ENCODE assay signal across 25 cellular contexts in genomic region chr17:2880050-2880449, GRCh38.
DNase-seq lines count a peak whose midpoint lies in the region; ATAC-seq and TF ChIP-seq lines count a peak whose summit lies in the region.
"Had no signal": no experiment of that assay in that cellular context is flagged by ENCODE, and none has a peak within 500 bp of the region (broad histone marks: within the 10 kb centered on the region; RNA-seq: fewer than 3 reads in every experiment).

No MANE protein-coding gene starts in this region.

- TF ChIP-seq CTCF in GM23338 (conservative IDR thresholded peaks at IDR 0.05; ENCODE audit: low read depth in 2 of 2): no peak
- TF ChIP-seq CTCF in natural killer cell (IDR thresholded peaks at IDR 0.05): no peak
- TF ChIP-seq CTCF in GM13976 (IDR thresholded peaks at IDR 0.05; ENCODE audit: borderline replicate concordance, control extremely low read depth, extremely low read depth, insufficient read depth, missing control alignments): no peak

- peaks cover 39% of the 10 kb centered on the region for H3K4me1 ChIP-seq in GM23338 (ENCODE audit: insufficient read depth)
- H3K4me1 ChIP-seq: Peyer's patch had no signal

- in situ Hi-C loops in GM13976 (cut with MboI; ENCODE audit: low sequenced_read_pairs, unreplicated experiment): no loop called here

- no peaks in the 10 kb centered on the region; the same call in 2 of the 3 replicates for H3K9me3 Mint-ChIP-seq in GM23338
- H3K9me3 Mint-ChIP-seq in effector memory CD8-positive, alpha-beta T cell: no peaks in the 10 kb centered on the region
- H3K9me3 Mint-ChIP-seq in natural killer cell: no peaks in the 10 kb centered on the region
- H3K9me3 Mint-ChIP-seq: CD8-positive, alpha-beta T cell had no signal

- H3K36me3 ChIP-seq in GM23338 (ENCODE audit: insufficient read depth): no peaks in the 10 kb centered on the region
- H3K36me3 ChIP-seq: Peyer's patch had no signal

- H3K4me3 Mint-ChIP-seq in GM23338 (no peak overlapping the region), natural killer cell (peak overlapping the region; percentile 77)
- H3K4me3 Mint-ChIP-seq in effector memory CD8-positive, alpha-beta T cell: peak overlapping the region; percentile 40 to 54
- H3K4me3 Mint-ChIP-seq: CD8-positive, alpha-beta T cell; IgD-negative memory B cell had no signal

- H3K27me3 ChIP-seq in GM23338 (ENCODE audit: insufficient read depth): no peaks in the 10 kb centered on the region
- H3K27me3 ChIP-seq: Peyer's patch had no signal

- H3K4me1 Mint-ChIP-seq in GM23338 (peaks cover 57% of the 10 kb centered on the region), natural killer cell (peaks cover 72 to 92% of the 10 kb centered on the region in 2 donors)
- peaks cover 57 to 65% of the 10 kb centered on the region in 2 donors for H3K4me1 Mint-ChIP-seq in effector memory CD8-positive, alpha-beta T cell (ENCODE audit: low read depth in 2 of 2)

- peaks cover 99% of the 10 kb centered on the region for H3K79me2 ChIP-seq in GM23338 (replicated peaks; ENCODE audit: insufficient read depth)

- no peak overlapping the region for H3K4me2 ChIP-seq in GM23338
- H3K4me2 ChIP-seq: KMS-11 had no signal

- intact Hi-C loops in natural killer cell (cut with micrococcal nuclease): loop anchor here (10.0 kb wide), 1 partner anchor 55 kb away; no protein-coding TSS in a partner anchor

- H3K9me2 ChIP-seq in GM23338 (ENCODE audit: insufficient read depth): no peaks in the 10 kb centered on the region

- H3F3A ChIP-seq in GM23338 (replicated peaks; ENCODE audit: low read depth): peaks cover 12% of the 10 kb centered on the region

- H3K4me3 ChIP-seq in GM23338: no peak overlapping the region
- H3K4me3 ChIP-seq: GM23248, Peyer's patch had no signal

- H3K36me3 Mint-ChIP-seq in GM23338 (ENCODE audit: low read depth): peaks cover 16% of the 10 kb centered on the region
- peaks cover 12% of the 10 kb centered on the region for H3K36me3 Mint-ChIP-seq in effector memory CD8-positive, alpha-beta T cell (ENCODE audit: insufficient read depth)
- no peaks in the 10 kb centered on the region for H3K36me3 Mint-ChIP-seq in natural killer cell

- ATAC-seq in GM23338: no peak
- no peak for ATAC-seq in effector memory CD8-positive, alpha-beta T cell (replicated peaks)
- ATAC-seq in natural killer cell: peak; percentile 43 to 68 (median 61)
- no peak for ATAC-seq in HG02571 (IDR thresholded peaks at IDR 0.05; ENCODE audit: unreplicated experiment)
- ATAC-seq: CD8-positive, alpha-beta T cell had no signal

- peaks cover 27% of the 10 kb centered on the region for H3K27me3 Mint-ChIP-seq in GM23338 (ENCODE audit: insufficient read depth, low read depth, poor library complexity)
- no peaks in the 10 kb centered on the region for H3K27me3 Mint-ChIP-seq in effector memory CD8-positive, alpha-beta T cell
- no peaks in the 10 kb centered on the region for H3K27me3 Mint-ChIP-seq in natural killer cell (ENCODE audit: low read depth in 2 of 2)

- DNase-seq in GM23338 (ENCODE audit: low spot score) (no peak), natural killer cell (no peak), GM13976 (ENCODE audit: low spot score) (no peak), cerebellar nuclear complex (lab: John Stamatoyannopoulos, UW) (no peak)
- no peak for DNase-seq in effector memory CD8-positive, alpha-beta T cell
- DNase-seq in stimulated activated CD4-positive, alpha-beta T cell treated with anti-CD3 and anti-CD28 coated beads, Interleukin-12 subunit alpha, Interleukin-12 subunit beta, amount 100 ng/mL, for 4 hours: no peak
- DNase-seq: AML-193; CD8-positive, alpha-beta T cell; DMS 273 treated with DMSO at 0.1 percent for 48 hours; DMS79; EL; GDM1; GM23248; HCEC 1CT; MM.1S; NCI-H2029 treated with DMSO at 0.1 percent for 48 hours; NCI-H2227 treated with DMSO at 0.1 percent for 48 hours; NCI-H526 treated with DMSO at 0.1 percent for 48 hours; Peyer's patch; SHP77 treated with DMSO at 0.1 percent for 48 hours had no signal

- peak overlapping the region; percentile 66; the same call in 1 of the 2 replicates for H3K27ac Mint-ChIP-seq in GM23338
- peak overlapping the region in 1 of 2 donors; percentile 93 for H3K27ac Mint-ChIP-seq in effector memory CD8-positive, alpha-beta T cell
- H3K27ac Mint-ChIP-seq in natural killer cell: peak overlapping the region; percentile 78 to 95
- H3K27ac Mint-ChIP-seq: CD8-positive, alpha-beta T cell; IgD-negative memory B cell had no signal

- no peak overlapping the region for H2AFZ ChIP-seq in GM23338
- H2AFZ ChIP-seq: GM23248 had no signal

- peaks cover 20% of the 10 kb centered on the region for H4K20me1 ChIP-seq in GM23338 (replicated peaks; ENCODE audit: insufficient read depth)

- H3K27ac ChIP-seq in GM23338 (ENCODE audit: low read depth): peak overlapping the region; percentile 32; the same call in 1 of the 2 replicates
- H3K27ac ChIP-seq: C4-2B, GM23248, HL-60, KMS-11, Peyer's patch had no signal

TF ChIP-seq in GM23338, 12 proteins besides CTCF, POLR2A, EP300 and RAD21:
- TF ChIP-seq EZH2 (IDR thresholded peaks at IDR 0.05; ENCODE audit: low read depth, unreplicated experiment) (no peak), ZNF114 (CRISPR knock-in tag; IDR thresholded peaks at IDR 0.05) (no peak)

Comparison
In these comparisons a context has a peak if more than half of its experiments do, and no peak if none do; other contexts are left out.
1. ATAC-seq: peak in natural killer cell (3 of 3); none in GM23338 (single experiment), effector memory CD8-positive, alpha-beta T cell (single experiment) and HG02571 (single experiment).